Comparison of ENCODE assay signal across 8 cellular contexts in genomic region chr22:25405854-25406509, GRCh38.
A peak's percentile ranks its signal among the peaks of the same experiment; 100 is the strongest.
DNase-seq lines count a peak whose midpoint lies in the region; ATAC-seq lines count a peak whose summit lies in the region.

No MANE protein-coding gene starts in this region.

- H3K9me3 ChIP-seq in subcutaneous abdominal adipose tissue (ENCODE audit: control insufficient read depth in 5 of 5, low read length in 5 of 5), result no peaks in the 10 kb centered on the region

- POLR2A ChIA-PET in activated naive CD8-positive, alpha-beta T cell treated with anti-CD3 and anti-CD28 coated beads, Interleukin-2, amount 10 ng/mL, durations not matched to agents 7 days and 5 days (lab: Charles Lee), result no interaction called here

- no peaks in the 10 kb centered on the region for H3K36me3 Mint-ChIP-seq in T-helper 2 cell treated with Interferon-gamma antibody and Interleukin-4, amounts not matched to agents 5 μg/mL and 100 μg/mL, for 36 hours (ENCODE audit: low read depth)
- no peaks in the 10 kb centered on the region for H3K36me3 Mint-ChIP-seq in activated naive CD8-positive, alpha-beta T cell treated with anti-CD3 and anti-CD28 coated beads, Interleukin-2, amount 10 ng/mL, durations not matched to agents 7 days and 5 days

- H3K4me3 ChIP-seq in subcutaneous abdominal adipose tissue (ENCODE audit: low read depth in 1 of 5, low read length in 5 of 5), result peak overlapping the region; percentile 25 to 73 (median 62)

- H3K27ac ChIP-seq in subcutaneous abdominal adipose tissue (ENCODE audit: low read depth, low read length), result peak overlapping the region; percentile 79

- H3K4me3 Mint-ChIP-seq in T-helper 2 cell treated with Interferon-gamma antibody and Interleukin-4, amounts not matched to agents 5 μg/mL and 100 μg/mL, for 36 hours, result peak overlapping the region; percentile 83
- peak overlapping the region; percentile 76 for H3K4me3 Mint-ChIP-seq in activated naive CD8-positive, alpha-beta T cell treated with anti-CD3 and anti-CD28 coated beads, Interleukin-2, amount 10 ng/mL, durations not matched to agents 7 days and 5 days

- no peak for ATAC-seq in activated naive CD8-positive, alpha-beta T cell treated with anti-CD3 and anti-CD28 coated beads, Interleukin-2, amount 10 ng/mL, durations not matched to agents 7 days and 5 days (ENCODE audit: low read depth)
- ATAC-seq in left lobe of liver (no peak), HG02884 (IDR thresholded peaks at IDR 0.05; ENCODE audit: unreplicated experiment) (no peak)

- peaks cover 6 to 47% (median 40%) of the 10 kb centered on the region in 5 donors for H3K4me1 ChIP-seq in subcutaneous abdominal adipose tissue (ENCODE audit: control insufficient read depth in 5 of 5, insufficient read depth in 5 of 5, low read length in 5 of 5)

- DNase-seq in T-helper 2 cell treated with Interferon-gamma antibody and Interleukin-4, amounts not matched to agents 5 μg/mL and 100 μg/mL, for 36 hours (ENCODE audit: low spot score), result no peak
- DNase-seq in T-helper 2 cell (no peak), left lobe of liver (ENCODE audit: low spot score) (peak; percentile 44), islet precursor cell (no peak)
- peak; percentile 28 for DNase-seq in activated naive CD8-positive, alpha-beta T cell treated with anti-CD3 and anti-CD28 coated beads, Interleukin-2, amount 10 ng/mL, durations not matched to agents 7 days and 5 days
- no peak for DNase-seq in stimulated activated CD4-positive, alpha-beta T cell treated with anti-CD3 and anti-CD28 coated beads, Interleukin-12 subunit alpha, Interleukin-12 subunit beta, amount 100 ng/mL, for 4 hours

- no peaks in the 10 kb centered on the region for H3K27me3 Mint-ChIP-seq in T-helper 2 cell treated with Interferon-gamma antibody and Interleukin-4, amounts not matched to agents 5 μg/mL and 100 μg/mL, for 36 hours (ENCODE audit: low read depth)
- H3K27me3 Mint-ChIP-seq in activated naive CD8-positive, alpha-beta T cell treated with anti-CD3 and anti-CD28 coated beads, Interleukin-2, amount 10 ng/mL, durations not matched to agents 7 days and 5 days, result no peaks in the 10 kb centered on the region

- H3K4me1 Mint-ChIP-seq in T-helper 2 cell treated with Interferon-gamma antibody and Interleukin-4, amounts not matched to agents 5 μg/mL and 100 μg/mL, for 36 hours (ENCODE audit: low read depth), result peaks cover 39% of the 10 kb centered on the region
- peaks cover 35% of the 10 kb centered on the region for H3K4me1 Mint-ChIP-seq in activated naive CD8-positive, alpha-beta T cell treated with anti-CD3 and anti-CD28 coated beads, Interleukin-2, amount 10 ng/mL, durations not matched to agents 7 days and 5 days

- H3K9ac ChIP-seq in subcutaneous abdominal adipose tissue (ENCODE audit: low read length in 5 of 5), result peak overlapping the region; percentile 35 to 90 (median 54)

- no peaks in the 10 kb centered on the region for H3K9me3 Mint-ChIP-seq in T-helper 2 cell treated with Interferon-gamma antibody and Interleukin-4, amounts not matched to agents 5 μg/mL and 100 μg/mL, for 36 hours
- no peaks in the 10 kb centered on the region for H3K9me3 Mint-ChIP-seq in activated naive CD8-positive, alpha-beta T cell treated with anti-CD3 and anti-CD28 coated beads, Interleukin-2, amount 10 ng/mL, durations not matched to agents 7 days and 5 days

- H3K27me3 ChIP-seq in subcutaneous abdominal adipose tissue (ENCODE audit: control insufficient read depth in 5 of 5, insufficient read depth in 4 of 5, low read length in 5 of 5), result peaks cover 0 to 2% (median 0%) of the 10 kb centered on the region in 5 donors

- no peaks in the 10 kb centered on the region for H3K36me3 ChIP-seq in subcutaneous abdominal adipose tissue (ENCODE audit: control insufficient read depth in 5 of 5, insufficient read depth in 5 of 5, low read length in 5 of 5)

- H3K27ac Mint-ChIP-seq in T-helper 2 cell treated with Interferon-gamma antibody and Interleukin-4, amounts not matched to agents 5 μg/mL and 100 μg/mL, for 36 hours, result peak overlapping the region; percentile 84
- peak overlapping the region; percentile 77 for H3K27ac Mint-ChIP-seq in activated naive CD8-positive, alpha-beta T cell treated with anti-CD3 and anti-CD28 coated beads, Interleukin-2, amount 10 ng/mL, durations not matched to agents 7 days and 5 days

Comparison
In these comparisons a context has a peak if more than half of its experiments do, and no peak if none do; other contexts are left out.
1. DNase-seq: peak in activated naive CD8-positive, alpha-beta T cell treated with anti-CD3 and anti-CD28 coated beads, Interleukin-2, amount 10 ng/mL, durations not matched to agents 7 days and 5 days (single experiment) and left lobe of liver (single experiment); none in T-helper 2 cell treated with Interferon-gamma antibody and Interleukin-4, amounts not matched to agents 5 μg/mL and 100 μg/mL, for 36 hours (single experiment), T-helper 2 cell (0 of 5), islet precursor cell (single experiment) and stimulated activated CD4-positive, alpha-beta T cell treated with anti-CD3 and anti-CD28 coated beads, Interleukin-12 subunit alpha, Interleukin-12 subunit beta, amount 100 ng/mL, for 4 hours (single experiment).